ENCODE assay signal across 12 cellular contexts in genomic region chr3:113743006-113743639, GRCh38. TPM values are rescaled to one million over a fixed set of nuclear protein-coding genes. Genes with fewer than 3 reads are reported as not detected.
DNase-seq lines count a peak whose midpoint lies in the region; ATAC-seq and TF ChIP-seq lines count a peak whose summit lies in the region.
"Had no signal": no experiment of that assay in that cellular context is flagged by ENCODE, and none has a peak within 500 bp of the region (broad histone marks: within the 10 kb centered on the region; RNA-seq: fewer than 3 reads in every experiment).

No MANE protein-coding gene starts in this region.

- peak overlapping the region; percentile 84 to 99 (median 90); a peak in 21 of 22 replicates for H3K4me2 ChIP-seq in BLaER1 treated with 17β-estradiol and CSF1 and Interleukin-3, amounts not matched to agents 10 nM and 100 nM

- intact Hi-C loops in activated T-helper 2 cell treated with anti-CD3 and anti-CD28 coated beads, Interferon-gamma antibody, Interleukin-2, Interleukin-4, amounts not matched to agents 10 μg/mL and 5 μg/mL and 100 μg/mL, durations not matched to agents 14 hours and 24 hours and 36 hours (cut with micrococcal nuclease): loop anchor here (2.0 kb wide), 1 partner anchor 204 kb away; no protein-coding TSS in a partner anchor

- no peak for TF ChIP-seq EP300 in gastroesophageal sphincter (IDR thresholded peaks at IDR 0.05)

- no peak for TF ChIP-seq POLR2A in gastroesophageal sphincter (IDR thresholded peaks at IDR 0.05)

- H3K36me3 Mint-ChIP-seq in activated T-helper 2 cell treated with anti-CD3 and anti-CD28 coated beads, Interferon-gamma antibody, Interleukin-2, Interleukin-4, amounts not matched to agents 10 μg/mL and 5 μg/mL and 100 μg/mL, durations not matched to agents 14 hours and 24 hours and 36 hours (ENCODE audit: low read depth): peaks cover 21% of the 10 kb centered on the region
- no peaks in the 10 kb centered on the region for H3K36me3 Mint-ChIP-seq in mesothelial cell of epicardium

- TF ChIP-seq CTCF in HFF-Myc (IDR thresholded peaks at IDR 0.05; ENCODE audit: low read depth, low read length, missing control alignments) (no peak), mesothelial cell of epicardium (IDR thresholded peaks at IDR 0.05; ENCODE audit: unreplicated experiment) (no peak), gastroesophageal sphincter (IDR thresholded peaks at IDR 0.05) (no peak)

- H3K27me3 Mint-ChIP-seq in activated T-helper 2 cell treated with anti-CD3 and anti-CD28 coated beads, Interferon-gamma antibody, Interleukin-2, Interleukin-4, amounts not matched to agents 10 μg/mL and 5 μg/mL and 100 μg/mL, durations not matched to agents 14 hours and 24 hours and 36 hours (ENCODE audit: low read depth): no peaks in the 10 kb centered on the region
- no peaks in the 10 kb centered on the region for H3K27me3 Mint-ChIP-seq in mesothelial cell of epicardium (ENCODE audit: low read depth)

- no peak for ATAC-seq in gastroesophageal sphincter
- ATAC-seq in GM21786 (IDR thresholded peaks at IDR 0.05; ENCODE audit: unreplicated experiment): no peak
- ATAC-seq in HG02588 (IDR thresholded peaks at IDR 0.05; ENCODE audit: unreplicated experiment): no peak

- peaks cover 60% of the 10 kb centered on the region for H3K4me1 Mint-ChIP-seq in activated T-helper 2 cell treated with anti-CD3 and anti-CD28 coated beads, Interferon-gamma antibody, Interleukin-2, Interleukin-4, amounts not matched to agents 10 μg/mL and 5 μg/mL and 100 μg/mL, durations not matched to agents 14 hours and 24 hours and 36 hours (ENCODE audit: low read depth)
- peaks cover 36% of the 10 kb centered on the region for H3K4me1 Mint-ChIP-seq in mesothelial cell of epicardium

- DNase-seq in HFF-Myc (ENCODE audit: extremely low read depth, low read depth) (no peak), mesothelial cell of epicardium (ENCODE audit: low spot score in 2 of 2, unreplicated experiment in 2 of 2) (no peak), NAMALWA (ENCODE audit: low spot score) (no peak)
- DNase-seq in activated T-helper 2 cell treated with anti-CD3 and anti-CD28 coated beads, Interferon-gamma antibody, Interleukin-2, Interleukin-4, amounts not matched to agents 10 μg/mL and 5 μg/mL and 100 μg/mL, durations not matched to agents 14 hours and 24 hours and 36 hours (ENCODE audit: low spot score): no peak
- DNase-seq: adrenal gland; NCI-H2171 treated with DMSO at 0.1 percent for 48 hours; stimulated activated CD4-positive, alpha-beta T cell treated with anti-CD3 and anti-CD28 coated beads, Interleukin-2, amount 100 ng/mL, for 48 hours; uterus had no signal

- peak overlapping the region in 1 of 11 experiments; percentile 100; a peak in 1 of 22 replicates for H3K27ac ChIP-seq in BLaER1 treated with 17β-estradiol and CSF1 and Interleukin-3, amounts not matched to agents 10 nM and 100 nM
- no peak overlapping the region for H3K27ac ChIP-seq in gastroesophageal sphincter
- H3K27ac ChIP-seq: uterus had no signal

- H3K4me3 Mint-ChIP-seq in activated T-helper 2 cell treated with anti-CD3 and anti-CD28 coated beads, Interferon-gamma antibody, Interleukin-2, Interleukin-4, amounts not matched to agents 10 μg/mL and 5 μg/mL and 100 μg/mL, durations not matched to agents 14 hours and 24 hours and 36 hours (ENCODE audit: low read depth): peak overlapping the region; percentile 96
- H3K4me3 Mint-ChIP-seq in mesothelial cell of epicardium: peak overlapping the region; percentile 96

- H3K9ac ChIP-seq in BLaER1 treated with 17β-estradiol and CSF1 and Interleukin-3, amounts not matched to agents 10 nM and 100 nM: peak overlapping the region in 8 of 11 experiments; percentile 11 to 99 (median 96); a peak in 7 of 22 replicates

- H3K4me1 ChIP-seq in BLaER1 treated with 17β-estradiol and CSF1 and Interleukin-3, amounts not matched to agents 10 nM and 100 nM: peaks cover 30 to 54% (median 44%) of the 10 kb centered on the region in 10 experiments
- peaks cover 12 to 76% (median 17%) of the 10 kb centered on the region in 3 donors for H3K4me1 ChIP-seq in gastroesophageal sphincter

- WGBS in gastroesophageal sphincter (ENCODE audit: low coverage in 1 of 2), 2 donors: 59 to 71% methylated on average over 7 of the region's 7 CpGs

- no peak overlapping the region for H3K27ac Mint-ChIP-seq in activated T-helper 2 cell treated with anti-CD3 and anti-CD28 coated beads, Interferon-gamma antibody, Interleukin-2, Interleukin-4, amounts not matched to agents 10 μg/mL and 5 μg/mL and 100 μg/mL, durations not matched to agents 14 hours and 24 hours and 36 hours
- H3K27ac Mint-ChIP-seq in mesothelial cell of epicardium: peak overlapping the region; percentile 100

- no peaks in the 10 kb centered on the region for H3K9me3 Mint-ChIP-seq in activated T-helper 2 cell treated with anti-CD3 and anti-CD28 coated beads, Interferon-gamma antibody, Interleukin-2, Interleukin-4, amounts not matched to agents 10 μg/mL and 5 μg/mL and 100 μg/mL, durations not matched to agents 14 hours and 24 hours and 36 hours
- H3K9me3 Mint-ChIP-seq in mesothelial cell of epicardium: no peaks in the 10 kb centered on the region

- peaks cover 64 to 75% (median 69%) of the 10 kb centered on the region in 11 experiments; a peak in 21 of 22 replicates for H4K20me1 ChIP-seq in BLaER1 treated with 17β-estradiol and CSF1 and Interleukin-3, amounts not matched to agents 10 nM and 100 nM

- peaks cover 0 to 27% (median 9%) of the 10 kb centered on the region in 11 experiments; a peak in 7 of 22 replicates for H3K36me3 ChIP-seq in BLaER1 treated with 17β-estradiol and CSF1 and Interleukin-3, amounts not matched to agents 10 nM and 100 nM
- H3K36me3 ChIP-seq in gastroesophageal sphincter: no peaks in the 10 kb centered on the region
- H3K36me3 ChIP-seq: adrenal gland, uterus had no signal

- H3K4me3 ChIP-seq in BLaER1 treated with 17β-estradiol and CSF1 and Interleukin-3, amounts not matched to agents 10 nM and 100 nM: peak overlapping the region in 5 of 10 experiments; percentile 77 to 97 (median 91); a peak in 8 of 20 replicates
- H3K4me3 ChIP-seq in HFF-Myc (replicated peaks; ENCODE audit: low read depth, low read length) (peak overlapping the region; percentile 85), gastroesophageal sphincter (no peak overlapping the region)

- H3K9me3 ChIP-seq in BLaER1 treated with 17β-estradiol and CSF1 and Interleukin-3, amounts not matched to agents 10 nM and 100 nM (replicated peaks in 1 of 11): no peaks in the 10 kb centered on the region
- H3K9me3 ChIP-seq in gastroesophageal sphincter: no peaks in the 10 kb centered on the region
- H3K9me3 ChIP-seq: adrenal gland, uterus had no signal

- H3K27me3 ChIP-seq in BLaER1 treated with 17β-estradiol and CSF1 and Interleukin-3, amounts not matched to agents 10 nM and 100 nM: no peaks in the 10 kb centered on the region
- no peaks in the 10 kb centered on the region for H3K27me3 ChIP-seq in gastroesophageal sphincter
- H3K27me3 ChIP-seq: adrenal gland, uterus had no signal

RNA-seq across cellular contexts. Expression of gene NAA50, which starts 2.9 kb away (rescaled TPM):
- 129 and 134 TPM in 2 replicates for total RNA-seq in activated T-helper 2 cell treated with anti-CD3 and anti-CD28 coated beads, Interferon-gamma antibody, Interleukin-2, Interleukin-4, amounts not matched to agents 10 μg/mL and 5 μg/mL and 100 μg/mL, durations not matched to agents 14 hours and 24 hours and 36 hours
- total RNA-seq in mesothelial cell of epicardium (83.2 to 87.3 TPM (median 85.9 TPM) in 3 replicates), gastroesophageal sphincter (100 to 1,000 TPM; 127 to 172 (median 147) TPM)

RNA-seq across cellular contexts. Expression of gene ATP6V1A, which starts 3.7 kb away (rescaled TPM):
- total RNA-seq in activated T-helper 2 cell treated with anti-CD3 and anti-CD28 coated beads, Interferon-gamma antibody, Interleukin-2, Interleukin-4, amounts not matched to agents 10 μg/mL and 5 μg/mL and 100 μg/mL, durations not matched to agents 14 hours and 24 hours and 36 hours: 35.7 and 38.3 TPM in 2 replicates
- total RNA-seq in mesothelial cell of epicardium: 52.0 to 58.2 TPM (median 52.6 TPM) in 3 replicates
- total RNA-seq in gastroesophageal sphincter: 10 to 100 TPM; 23.0 to 38.8 (median 26.1) TPM

RNA-seq across cellular contexts. Expression of gene USF3, which starts 46.7 kb away (rescaled TPM):
- total RNA-seq in activated T-helper 2 cell treated with anti-CD3 and anti-CD28 coated beads, Interferon-gamma antibody, Interleukin-2, Interleukin-4, amounts not matched to agents 10 μg/mL and 5 μg/mL and 100 μg/mL, durations not matched to agents 14 hours and 24 hours and 36 hours: 13.9 and 15.6 TPM in 2 replicates
- total RNA-seq in mesothelial cell of epicardium (16.7 to 18.3 TPM (median 17.9 TPM) in 3 replicates), gastroesophageal sphincter (10 to 100 TPM; 27.3 to 33.2 (median 29.6) TPM)
